Comparison of ENCODE assay signal across 10 cellular contexts in genomic region chr5:132663771-132664695, GRCh38. TPM values are rescaled to one million over a fixed set of nuclear protein-coding genes. Genes with fewer than 3 reads are reported as not detected.
DNase-seq lines count a peak whose midpoint lies in the region; ATAC-seq and TF ChIP-seq lines count a peak whose summit lies in the region.
"Had no signal": no experiment of that assay in that cellular context is flagged by ENCODE, and none has a peak within 500 bp of the region (broad histone marks: within the 10 kb centered on the region; RNA-seq: fewer than 3 reads in every experiment).

No MANE protein-coding gene starts in this region.

- peak overlapping the region in 1 of 2 experiments; percentile 49 for H2BK12ac ChIP-seq in mesenchymal stem cell (ENCODE audit: low read length in 2 of 2)

- no peak overlapping the region for H3K4me2 ChIP-seq in mesenchymal stem cell (ENCODE audit: low read length, poor library complexity, severe bottlenecking)

- no peak overlapping the region for H3K9ac ChIP-seq in mesenchymal stem cell (ENCODE audit: low read length)
- H3K9ac ChIP-seq in endodermal cell (ENCODE audit: extremely low read depth, low read length, poor library complexity, severe bottlenecking) = no peak overlapping the region
- H3K9ac ChIP-seq: parathyroid adenoma had no signal

- WGBS in mesenchymal stem cell = 79% methylated on average over 12 of the region's 13 CpGs
- WGBS in endodermal cell (ENCODE audit: insufficient coverage in 1 of 2, insufficient read length in 1 of 2), 2 experiments = 89 to 90% methylated on average over 5 to 13 of the region's 13 CpGs
- WGBS in gastroesophageal sphincter (ENCODE audit: low coverage in 1 of 2), 2 donors = 86 to 95% methylated on average over 2 to 8 of the region's 13 CpGs

- ATAC-seq in GM18861 (IDR thresholded peaks at IDR 0.05; ENCODE audit: unreplicated experiment) (peak; percentile 43), GM21619 (IDR thresholded peaks at IDR 0.05; ENCODE audit: unreplicated experiment) (peak; percentile 46), HG03521 (IDR thresholded peaks at IDR 0.05; ENCODE audit: unreplicated experiment) (peak; percentile 47), gastroesophageal sphincter (no peak)

- peaks cover 21% of the 10 kb centered on the region for H3K4me1 Mint-ChIP-seq in endodermal cell

- H3K9me3 ChIP-seq in mesenchymal stem cell (ENCODE audit: control insufficient read depth, low read length) (no peaks in the 10 kb centered on the region), endodermal cell (ENCODE audit: control insufficient read depth, low read length) (no peaks in the 10 kb centered on the region), gastroesophageal sphincter (no peaks in the 10 kb centered on the region)

- DNase-seq in mesenchymal stem cell = peak; percentile 10
- no peak for DNase-seq in NCI-H82 treated with DMSO at 0.1 percent for 48 hours (lab: John Stamatoyannopoulos, UW; ENCODE audit: unreplicated experiment)
- DNase-seq in posterior cingulate gyrus = no peak
- DNase-seq in endodermal cell = no peak

- H3K27ac Mint-ChIP-seq in endodermal cell = no peak overlapping the region

- no peak overlapping the region for H2AK5ac ChIP-seq in mesenchymal stem cell (ENCODE audit: low read length, severe bottlenecking)

- peak overlapping the region; percentile 25 for H4K91ac ChIP-seq in mesenchymal stem cell (ENCODE audit: low read length)

- peaks cover 2% of the 10 kb centered on the region for H3K27me3 Mint-ChIP-seq in endodermal cell (ENCODE audit: insufficient read depth)

- H3K36me3 Mint-ChIP-seq in endodermal cell (ENCODE audit: low read depth) = no peaks in the 10 kb centered on the region

- no peak overlapping the region for H3K27ac ChIP-seq in mesenchymal stem cell (ENCODE audit: low read length, poor library complexity, severe bottlenecking)
- H3K27ac ChIP-seq in endodermal cell (ENCODE audit: low read depth, low read length) = no peak overlapping the region
- no peak overlapping the region for H3K27ac ChIP-seq in gastroesophageal sphincter
- H3K27ac ChIP-seq: parathyroid adenoma had no signal

- peaks cover 10 to 17% of the 10 kb centered on the region in 2 experiments for H3K27me3 ChIP-seq in mesenchymal stem cell (ENCODE audit: control insufficient read depth in 1 of 2, insufficient read depth in 1 of 2, low read length in 2 of 2)
- H3K27me3 ChIP-seq in endodermal cell (ENCODE audit: control insufficient read depth, insufficient read depth, low read length, poor library complexity, severe bottlenecking) = no peaks in the 10 kb centered on the region
- H3K27me3 ChIP-seq in gastroesophageal sphincter = peaks cover 3% of the 10 kb centered on the region

- TF ChIP-seq CTCF in endodermal cell (conservative IDR thresholded peaks at IDR 0.05) (no peak), gastroesophageal sphincter (IDR thresholded peaks at IDR 0.05) (no peak)

- H3K4me1 ChIP-seq in mesenchymal stem cell (ENCODE audit: control insufficient read depth, insufficient read depth, low read depth, low read length) (peaks cover 11% of the 10 kb centered on the region), endodermal cell (ENCODE audit: control insufficient read depth, insufficient read depth, low read length) (peaks cover 9% of the 10 kb centered on the region), gastroesophageal sphincter (no peaks in the 10 kb centered on the region)
- H3K4me1 ChIP-seq: parathyroid adenoma had no signal

- no peak for TF ChIP-seq EP300 in gastroesophageal sphincter (IDR thresholded peaks at IDR 0.05)

- peak overlapping the region in 1 of 2 experiments; percentile 13 for H3K18ac ChIP-seq in mesenchymal stem cell (ENCODE audit: low read depth in 1 of 2, low read length in 2 of 2)

- H3K14ac ChIP-seq in mesenchymal stem cell (ENCODE audit: low read length in 2 of 2) = peak overlapping the region in 1 of 2 experiments; percentile 18

- H3K4me3 Mint-ChIP-seq in endodermal cell = no peak overlapping the region

- H3K9me3 Mint-ChIP-seq in endodermal cell = no peaks in the 10 kb centered on the region

- no peak overlapping the region for H3K4ac ChIP-seq in mesenchymal stem cell (ENCODE audit: low read depth in 1 of 2, low read length in 2 of 2)

- H2BK15ac ChIP-seq in mesenchymal stem cell (ENCODE audit: low read depth, poor library complexity, severe bottlenecking) = no peak overlapping the region

- intact Hi-C loops in posterior cingulate gyrus (cut with DNase I) = no loop called here

- H3K4me3 ChIP-seq in mesenchymal stem cell (ENCODE audit: insufficient read depth in 1 of 2, low read depth in 1 of 2, low read length in 2 of 2) (no peak overlapping the region), endodermal cell (ENCODE audit: low read length) (no peak overlapping the region), gastroesophageal sphincter (no peak overlapping the region)

- no peak overlapping the region for H2BK120ac ChIP-seq in mesenchymal stem cell (ENCODE audit: low read depth, low read length)

- H2AFZ ChIP-seq in mesenchymal stem cell (ENCODE audit: low read depth, low read length) = no peak overlapping the region
- H2AFZ ChIP-seq: parathyroid adenoma had no signal

- H4K8ac ChIP-seq in mesenchymal stem cell (ENCODE audit: low read length) = no peak overlapping the region

- no peaks in the 10 kb centered on the region for H3K79me1 ChIP-seq in mesenchymal stem cell (replicated peaks; ENCODE audit: low read length, poor library complexity, severe bottlenecking)

- H2BK5ac ChIP-seq in mesenchymal stem cell (ENCODE audit: low read depth, low read length, poor library complexity, severe bottlenecking) = no peak overlapping the region

- H3K36me3 ChIP-seq in mesenchymal stem cell (ENCODE audit: control insufficient read depth in 1 of 2, insufficient read depth in 2 of 2, low read depth in 1 of 2, low read length in 2 of 2) (peaks cover 0 to 2% of the 10 kb centered on the region in 2 experiments), endodermal cell (ENCODE audit: control insufficient read depth, insufficient read depth, low read length) (no peaks in the 10 kb centered on the region), gastroesophageal sphincter (no peaks in the 10 kb centered on the region)

- no peak overlapping the region for H3K23ac ChIP-seq in mesenchymal stem cell (ENCODE audit: low read length in 2 of 2)

- TF ChIP-seq POLR2A in gastroesophageal sphincter (IDR thresholded peaks at IDR 0.05) = no peak

RNA-seq across cellular contexts. Expression of gene IL13, which starts 6.1 kb away (rescaled TPM):
- not detected for polyA plus RNA-seq in mesenchymal stem cell (2013, experiment 1 of 2)
- polyA plus RNA-seq in mesenchymal stem cell (2013, experiment 2 of 2) = not detected
- total RNA-seq in endodermal cell (not detected), gastroesophageal sphincter (not detected)
- polyA plus RNA-seq in endodermal cell (2013, experiment 1 of 2) = not detected
- polyA plus RNA-seq in endodermal cell (2013, experiment 2 of 2) = not detected
- total RNA-seq: temporal lobe had no signal

RNA-seq across cellular contexts. Expression of gene IL4, which starts 9.8 kb away (rescaled TPM):
- not detected for polyA plus RNA-seq in mesenchymal stem cell (2013, experiment 1 of 2)
- polyA plus RNA-seq in mesenchymal stem cell (2013, experiment 2 of 2) = not detected
- total RNA-seq in endodermal cell (not detected), gastroesophageal sphincter (not detected)
- polyA plus RNA-seq in endodermal cell (2013, experiment 1 of 2) = not detected
- polyA plus RNA-seq in endodermal cell (2013, experiment 2 of 2) = not detected
- total RNA-seq: temporal lobe had no signal
